Comparison of ENCODE assay signal across 9 cellular contexts in the genomic region with DNA sequence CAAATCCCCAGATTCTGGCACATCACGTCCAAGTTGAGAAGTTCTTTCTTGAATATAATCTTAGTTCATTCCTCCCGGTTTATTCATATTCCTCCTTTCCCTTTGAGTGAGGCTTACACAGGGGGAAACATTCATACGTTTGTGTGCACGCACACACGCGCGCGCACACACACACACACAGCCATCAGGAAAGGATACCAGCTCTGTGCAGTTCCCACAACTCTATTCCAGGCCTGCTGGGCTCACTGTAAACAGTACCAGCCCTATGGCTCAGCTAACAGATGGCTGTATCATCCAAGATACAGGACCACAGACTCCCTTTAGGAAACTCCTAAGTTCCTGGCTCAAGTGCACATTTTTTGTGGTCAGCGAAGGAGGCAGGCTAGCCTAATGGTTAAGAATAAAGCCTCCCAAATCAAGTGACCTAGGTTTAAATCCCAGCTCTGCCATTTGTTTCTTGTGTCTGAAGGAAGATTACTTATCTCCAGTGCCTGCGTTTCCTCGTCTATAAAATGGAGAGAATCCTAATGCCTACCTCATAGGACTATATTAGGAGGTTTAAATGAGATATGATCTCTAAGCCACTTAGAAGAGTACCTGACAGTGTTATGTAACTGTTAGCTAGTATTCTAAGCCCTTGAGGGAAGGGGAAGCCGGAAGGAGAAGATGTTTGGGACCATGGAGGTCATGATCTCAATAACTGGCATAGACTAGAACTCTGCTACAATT. TPM values are rescaled to one million over a fixed set of nuclear protein-coding genes. Genes with fewer than 3 reads are reported as not detected.
DNase-seq lines count a peak whose midpoint lies in the region; ATAC-seq and TF ChIP-seq lines count a peak whose summit lies in the region.
"Had no signal": no experiment of that assay in that cellular context is flagged by ENCODE, and none has a peak within 500 bp of the region (broad histone marks: within the 10 kb centered on the region; RNA-seq: fewer than 3 reads in every experiment).

No MANE protein-coding gene starts in this region.

- peaks cover 52% of the 10 kb centered on the region for H3K36me3 Mint-ChIP-seq in activated CD4-positive, alpha-beta T cell treated with anti-CD3 and anti-CD28 coated beads, Interleukin-2, amount 10 ng/mL, durations not matched to agents 7 days and 5 days (ENCODE audit: low read depth)

- H3K4me3 ChIP-seq in right lobe of liver (peak overlapping the region in 2 of 3 donors; percentile 19 to 74), testis (no peak overlapping the region)

- TF ChIP-seq CTCF in right lobe of liver (IDR thresholded peaks at IDR 0.05) (no peak), testis (IDR thresholded peaks at IDR 0.05) (no peak)

- H3K9me3 ChIP-seq in right lobe of liver (no peaks in the 10 kb centered on the region), testis (no peaks in the 10 kb centered on the region)

- H3K36me3 ChIP-seq in right lobe of liver: no peaks in the 10 kb centered on the region
- no peaks in the 10 kb centered on the region for H3K36me3 ChIP-seq in testis (ENCODE audit: low read depth, missing control alignments)

- no peaks in the 10 kb centered on the region for H3K27me3 Mint-ChIP-seq in activated CD4-positive, alpha-beta T cell treated with anti-CD3 and anti-CD28 coated beads, Interleukin-2, amount 10 ng/mL, durations not matched to agents 7 days and 5 days

- POLR2A ChIA-PET in activated CD4-positive, alpha-beta T cell treated with anti-CD3 and anti-CD28 coated beads, Interleukin-2, amount 10 ng/mL, durations not matched to agents 7 days and 5 days (lab: Charles Lee): interaction anchor here (1.0 kb wide), 1 partner anchor 260 kb away, joined by 3 read pairs; a partner anchor contains a TSS

- intact Hi-C loops in right lobe of liver (cut with DNase I) (loop anchor here in 1 of 2 donors (10.0 kb wide), 2 partner anchors 112 to 262 kb away; a partner anchor contains a TSS), testis (cut with DNase I; ENCODE audit: low total_unique reads) (loop anchor here (5.0 kb wide), 1 partner anchor 259 kb away; a partner anchor contains a TSS)

- H3K9me3 Mint-ChIP-seq in activated CD4-positive, alpha-beta T cell treated with anti-CD3 and anti-CD28 coated beads, Interleukin-2, amount 10 ng/mL, durations not matched to agents 7 days and 5 days: no peaks in the 10 kb centered on the region

- ATAC-seq in right lobe of liver: no peak

- peak overlapping the region; percentile 87 for H3K4me3 Mint-ChIP-seq in activated CD4-positive, alpha-beta T cell treated with anti-CD3 and anti-CD28 coated beads, Interleukin-2, amount 10 ng/mL, durations not matched to agents 7 days and 5 days

- 64% methylated on average over 7 of the region's 12 CpGs for WGBS in right lobe of liver (ENCODE audit: insufficient coverage, low coverage, low lambda C conversion rate, missing lambda C conversion rate)
- WGBS in testis, 2 donors: 55 to 60% methylated on average over 12 of the region's 12 CpGs

- no peak for TF ChIP-seq POLR2A in right lobe of liver (IDR thresholded peaks at IDR 0.05)
- TF ChIP-seq POLR2A in testis (IDR thresholded peaks at IDR 0.05): no peak
- TF ChIP-seq POLR2A in erythroblast (IDR thresholded peaks at IDR 0.05; ENCODE audit: low read length): no peak

- H3K27ac ChIP-seq in right lobe of liver: peak overlapping the region in 2 of 3 donors; percentile 72 to 93
- peak overlapping the region; percentile 68 to 95 for H3K27ac ChIP-seq in testis

- peak overlapping the region; percentile 85 for H3K27ac Mint-ChIP-seq in activated CD4-positive, alpha-beta T cell treated with anti-CD3 and anti-CD28 coated beads, Interleukin-2, amount 10 ng/mL, durations not matched to agents 7 days and 5 days

- no peak for DNase-seq in activated CD4-positive, alpha-beta T cell treated with anti-CD3 and anti-CD28 coated beads, Interleukin-2, amount 10 ng/mL, durations not matched to agents 7 days and 5 days
- DNase-seq in activated CD4-positive, alpha-beta T cell treated with anti-CD3 and anti-CD28 coated beads, Interleukin-2, amount 50 U/mL, for 1 hour: no peak
- DNase-seq in amniotic epithelial cell (ENCODE audit: low read depth) (peak; percentile 98), right lobe of liver (no peak), testis (no peak), middle frontal gyrus (ENCODE audit: extremely low spot score, low spot score) (no peak), NCI-H1436 treated with DMSO at 0.1 percent for 48 hours (lab: John Stamatoyannopoulos, UW) (no peak), erythroblast (lab: John Stamatoyannopoulos, UW) (no peak)
- DNase-seq: SW 1271 had no signal

- H3K27me3 ChIP-seq in right lobe of liver: no peaks in the 10 kb centered on the region
- H3K27me3 ChIP-seq in testis: no peaks in the 10 kb centered on the region

- CTCF ChIA-PET in activated CD4-positive, alpha-beta T cell treated with anti-CD3 and anti-CD28 coated beads, Interleukin-2, amount 10 ng/mL, durations not matched to agents 7 days and 5 days (lab: Charles Lee): interaction anchor here (0.5 to 15.9 kb wide), 6 partner anchors 17 to 492 kb away, joined by 3 to 412 read pairs (median 24); a partner anchor contains a TSS

- H3K4me1 Mint-ChIP-seq in activated CD4-positive, alpha-beta T cell treated with anti-CD3 and anti-CD28 coated beads, Interleukin-2, amount 10 ng/mL, durations not matched to agents 7 days and 5 days: peaks cover 82% of the 10 kb centered on the region

- H3K4me1 ChIP-seq in right lobe of liver: peaks cover 0 to 38% (median 14%) of the 10 kb centered on the region in 4 donors
- peaks cover 54% of the 10 kb centered on the region for H3K4me1 ChIP-seq in testis

RNA-seq across cellular contexts. Expression of a gene that starts 3.7 kb away (rescaled TPM):
- 10 to 100 TPM; 53.2 to 60.2 TPM for total RNA-seq in activated CD4-positive, alpha-beta T cell treated with anti-CD3 and anti-CD28 coated beads, Interleukin-2, amount 10 ng/mL, durations not matched to agents 7 days and 5 days
- total RNA-seq in right lobe of liver (10 to 100 TPM in 4 of 6 experiments, 1 to 10 TPM in 2; 6.7 to 14.7 (median 11.9) TPM), testis (10 to 100 TPM; 29.7 to 51.3 TPM)
- 20.8 TPM for polyA plus RNA-seq in testis (ENCODE audit: insufficient read depth, low read depth, low replicate concordance)

Comparison
In these comparisons a context has a peak if more than half of its experiments do, and no peak if none do; other contexts are left out.
1. H3K4me3 ChIP-seq: peak in right lobe of liver (2 of 3); none in testis (0 of 2).